In genomic region chr16:73037331-73037745, GRCh38 we compare ENCODE assay signal across 12 cellular contexts. TPM values are rescaled to one million over a fixed set of nuclear protein-coding genes. Genes with fewer than 3 reads are reported as not detected.
DNase-seq lines count a peak whose midpoint lies in the region; ATAC-seq and TF ChIP-seq lines count a peak whose summit lies in the region.
"Had no signal": no experiment of that assay in that cellular context is flagged by ENCODE, and none has a peak within 500 bp of the region (broad histone marks: within the 10 kb centered on the region; RNA-seq: fewer than 3 reads in every experiment).

No MANE protein-coding gene starts in this region.

- no peaks in the 10 kb centered on the region for H3K9me3 Mint-ChIP-seq in nephron progenitor cell

- H3K79me2 ChIP-seq in DOHH2 (ENCODE audit: control insufficient read depth, low read length): peaks cover 48% of the 10 kb centered on the region

- no peaks in the 10 kb centered on the region for H3K9me3 ChIP-seq in DOHH2 (ENCODE audit: control insufficient read depth, insufficient read depth, low read length)
- H3K9me3 ChIP-seq: breast epithelium had no signal

- DNase-seq in dermis blood vessel endothelial cell (peak; percentile 41), nephron progenitor cell (no peak), LoVo (ENCODE audit: low spot score) (no peak), NCI-H446 (lab: John Stamatoyannopoulos, UW) (no peak), DMS79 treated with DMSO at 0.1 percent for 48 hours (lab: John Stamatoyannopoulos, UW) (no peak), NCI-H226 (no peak)
- DNase-seq: activated CD8-positive, alpha-beta memory T cell treated with anti-CD3 and anti-CD28 coated beads for 24 hours; MV-4-11 had no signal

- H3K36me3 Mint-ChIP-seq in nephron progenitor cell (ENCODE audit: low read depth): no peaks in the 10 kb centered on the region

- no peak for TF ChIP-seq CTCF in DOHH2 (IDR thresholded peaks at IDR 0.05; ENCODE audit: low read depth, low read length, poor library complexity, severe bottlenecking)
- TF ChIP-seq CTCF in nephron progenitor cell (IDR thresholded peaks at IDR 0.05): no peak

- peaks cover 99% of the 10 kb centered on the region for H3K4me1 Mint-ChIP-seq in nephron progenitor cell

- H3K4me3 Mint-ChIP-seq in nephron progenitor cell: peak overlapping the region; percentile 75

- no peaks in the 10 kb centered on the region for H3K9me2 ChIP-seq in DOHH2 (replicated peaks; ENCODE audit: control insufficient read depth, low read length)

- no peak overlapping the region for H3K4me3 ChIP-seq in DOHH2 (ENCODE audit: low read length)

- no peaks in the 10 kb centered on the region for H3K27me3 ChIP-seq in DOHH2 (ENCODE audit: control insufficient read depth, low read length)
- H3K27me3 ChIP-seq: breast epithelium had no signal

- peak overlapping the region; percentile 57; the same call in 1 of the 2 replicates for H3K4me2 ChIP-seq in DOHH2 (ENCODE audit: low read length)

- H4K20me1 ChIP-seq in DOHH2 (ENCODE audit: control insufficient read depth, insufficient read depth, low read depth, low read length): peaks cover 12% of the 10 kb centered on the region; the same call in 1 of the 2 replicates

- ATAC-seq in HG03097 (IDR thresholded peaks at IDR 0.05; ENCODE audit: low FRiP score, unreplicated experiment): peak; percentile 35

- no peaks in the 10 kb centered on the region for H3K27me3 Mint-ChIP-seq in nephron progenitor cell (ENCODE audit: low read depth, poor library complexity)

- H3K36me3 ChIP-seq in DOHH2 (ENCODE audit: control insufficient read depth, low read length): no peaks in the 10 kb centered on the region
- H3K36me3 ChIP-seq: breast epithelium had no signal

- peaks cover 3% of the 10 kb centered on the region; the same call in 1 of the 2 replicates for H3F3A ChIP-seq in DOHH2 (ENCODE audit: control insufficient read depth, insufficient read depth)

- H3K27ac ChIP-seq in DOHH2 (ENCODE audit: low read depth, low read length): no peak overlapping the region
- H3K27ac ChIP-seq: breast epithelium, C4-2B had no signal

- peak overlapping the region; percentile 44 for H3K27ac Mint-ChIP-seq in nephron progenitor cell

- H3K4me1 ChIP-seq in DOHH2 (ENCODE audit: control insufficient read depth, low read length): peaks cover 62% of the 10 kb centered on the region

RNA-seq across cellular contexts. Expression of gene ZFHX3, which starts 10.6 kb away (rescaled TPM):
- 5.6 and 9.1 TPM in 2 replicates for total RNA-seq in dermis blood vessel endothelial cell
